Comparison of ENCODE assay signal across 11 cellular contexts in the genomic region with DNA sequence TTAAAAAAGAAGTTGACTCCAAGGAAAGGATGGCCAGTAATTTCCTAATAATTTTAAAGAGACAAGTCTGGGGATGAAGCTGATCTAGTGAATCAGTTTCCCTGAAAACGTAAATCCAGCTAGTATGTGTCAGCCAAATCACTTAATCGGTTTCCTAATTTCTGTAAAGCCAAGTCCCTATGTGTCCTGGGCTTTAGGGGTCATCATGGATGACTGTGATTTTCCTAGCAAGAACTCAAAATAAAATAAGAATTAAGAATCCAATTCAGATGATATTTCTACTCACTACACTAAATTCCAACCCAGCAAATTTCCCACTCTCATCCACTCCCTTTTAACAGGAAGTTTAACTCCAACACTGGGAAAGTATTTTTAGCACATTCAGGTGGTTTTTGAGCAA. TPM values are rescaled to one million over a fixed set of nuclear protein-coding genes. Genes with fewer than 3 reads are reported as not detected.
A peak's percentile ranks its signal among the peaks of the same experiment; 100 is the strongest.
DNase-seq lines count a peak whose midpoint lies in the region; FAIRE-seq and TF ChIP-seq lines count a peak whose summit lies in the region.
"Had no signal": no experiment of that assay in that cellular context is flagged by ENCODE, and none has a peak within 500 bp of the region (broad histone marks: within the 10 kb centered on the region; RNA-seq: fewer than 3 reads in every experiment).

No MANE protein-coding gene starts in this region.

- FAIRE-seq in kidney (lab: Jason Lieb, UNC): peak; percentile 21

- H3K9me3 Mint-ChIP-seq in glutamatergic neuron (ENCODE audit: unreplicated experiment): no peaks in the 10 kb centered on the region
- no peaks in the 10 kb centered on the region for H3K9me3 Mint-ChIP-seq in nephron progenitor cell
- H3K9me3 Mint-ChIP-seq: neural crest cell had no signal

- DNase-seq in NCI-H82 (lab: John Stamatoyannopoulos, UW): peak; percentile 9
- DNase-seq in NCI-H82 treated with DMSO at 0.1 percent for 48 hours (lab: John Stamatoyannopoulos, UW; ENCODE audit: unreplicated experiment): no peak
- no peak for DNase-seq in ascending aorta (ENCODE audit: low spot score in 2 of 2)
- no peak for DNase-seq in kidney
- no peak for DNase-seq in substantia nigra (lab: John Stamatoyannopoulos, UW)
- DNase-seq in glutamatergic neuron: no peak
- no peak for DNase-seq in iPS-NIHi7 (ENCODE audit: extremely low spot score)
- no peak for DNase-seq in nephron progenitor cell
- DNase-seq: PC-3 had no signal

- H3K27me3 ChIP-seq in ascending aorta: no peaks in the 10 kb centered on the region

- no peaks in the 10 kb centered on the region for H3K4me1 Mint-ChIP-seq in glutamatergic neuron (ENCODE audit: low read depth, unreplicated experiment)
- H3K4me1 Mint-ChIP-seq in nephron progenitor cell: peaks cover 23% of the 10 kb centered on the region

- no peak overlapping the region for H3K4me3 Mint-ChIP-seq in glutamatergic neuron (ENCODE audit: unreplicated experiment)
- no peak overlapping the region for H3K4me3 Mint-ChIP-seq in nephron progenitor cell
- H3K4me3 Mint-ChIP-seq: neural crest cell had no signal

- H3K9ac ChIP-seq in kidney (ENCODE audit: low read length in 2 of 2): peak overlapping the region in 1 of 2 donors; percentile 28

- peaks cover 7 to 21% of the 10 kb centered on the region in 2 donors for H3K4me1 ChIP-seq in ascending aorta
- H3K4me1 ChIP-seq in kidney (ENCODE audit: control insufficient read depth in 1 of 2, insufficient read depth in 1 of 2, low read depth in 1 of 2, low read length in 2 of 2): peaks cover 16 to 34% of the 10 kb centered on the region in 2 donors

- H3K27ac Mint-ChIP-seq in glutamatergic neuron (ENCODE audit: unreplicated experiment): no peak overlapping the region
- H3K27ac Mint-ChIP-seq in nephron progenitor cell: no peak overlapping the region

- H3K9me3 ChIP-seq in ascending aorta (no peaks in the 10 kb centered on the region), kidney (ENCODE audit: control insufficient read depth in 1 of 2, low read length in 2 of 2) (no peaks in the 10 kb centered on the region)

- H3K27me3 Mint-ChIP-seq in glutamatergic neuron (ENCODE audit: unreplicated experiment) (no peaks in the 10 kb centered on the region), nephron progenitor cell (ENCODE audit: low read depth, poor library complexity) (no peaks in the 10 kb centered on the region)

- no peaks in the 10 kb centered on the region for H3K36me3 Mint-ChIP-seq in glutamatergic neuron (ENCODE audit: unreplicated experiment)
- H3K36me3 Mint-ChIP-seq in nephron progenitor cell (ENCODE audit: low read depth): no peaks in the 10 kb centered on the region

- intact Hi-C loops in ascending aorta (cut with DNase I): loop anchor here (2.0 to 5.0 kb wide), 2 partner anchors 78 to 1054 kb away; a partner anchor contains a TSS
- intact Hi-C loops in kidney (cut with DNase I): no loop called here

- peak overlapping the region; percentile 73 to 75 for H3K27ac ChIP-seq in ascending aorta
- H3K27ac ChIP-seq in kidney (ENCODE audit: low read depth in 2 of 2, low read length in 2 of 2): peak overlapping the region; percentile 26 to 88
- H3K27ac ChIP-seq in substantia nigra (ENCODE audit: low read depth, low read length, poor library complexity, severe bottlenecking): peak overlapping the region; percentile 69
- H3K27ac ChIP-seq: 22Rv1 had no signal

- TF ChIP-seq CTCF in ascending aorta (IDR thresholded peaks at IDR 0.05) (no peak), kidney (IDR thresholded peaks at IDR 0.05; ENCODE audit: borderline replicate concordance, extremely low read depth, insufficient read depth) (no peak), glutamatergic neuron (IDR thresholded peaks at IDR 0.05; ENCODE audit: partially characterized antibody, unreplicated experiment) (no peak), nephron progenitor cell (IDR thresholded peaks at IDR 0.05) (no peak)

- H3K4me3 ChIP-seq in ascending aorta (peak overlapping the region; percentile 25 to 41), kidney (ENCODE audit: low read length in 2 of 2) (no peak overlapping the region)

- H3K36me3 ChIP-seq in ascending aorta: no peaks in the 10 kb centered on the region
- no peaks in the 10 kb centered on the region for H3K36me3 ChIP-seq in kidney (ENCODE audit: control insufficient read depth in 1 of 2, insufficient read depth in 2 of 2, low read length in 2 of 2)

RNA-seq across cellular contexts. Expression of a gene that starts 35.8 kb away (rescaled TPM):
- total RNA-seq in ascending aorta (105 TPM), kidney (95.1 TPM), glutamatergic neuron (ENCODE audit: unreplicated experiment) (9.8 TPM)
- polyA plus RNA-seq in kidney (ENCODE audit: insufficient read depth, low read depth, low replicate concordance): 12.0 TPM

Comparison
In these comparisons a context has a peak if more than half of its experiments do, and no peak if none do; other contexts are left out.
1. H3K4me3 ChIP-seq: peak in ascending aorta (2 of 2); none in kidney (0 of 2).
2. Peak in every context shown above with its lines, with median percentiles within 50 percentile points of each other: H3K27ac ChIP-seq.